ENCODE assay signal across 8 cellular contexts in genomic region chr1:177948336-177948972, GRCh38. TPM values are rescaled to one million over a fixed set of nuclear protein-coding genes. Genes with fewer than 3 reads are reported as not detected.
DNase-seq lines count a peak whose midpoint lies in the region; ATAC-seq, FAIRE-seq and TF ChIP-seq lines count a peak whose summit lies in the region.

No MANE protein-coding gene starts in this region.

- no peaks in the 10 kb centered on the region for H3K27me3 ChIP-seq in bronchial epithelial cell (ENCODE audit: control insufficient read depth, insufficient read depth, low read length)

- H3K4me3 ChIP-seq in bronchial epithelial cell (ENCODE audit: low read depth, low read length): no peak overlapping the region

- FAIRE-seq in bronchial epithelial cell (lab: Jason Lieb, UNC): no peak

- no peaks in the 10 kb centered on the region for H3K36me3 ChIP-seq in bronchial epithelial cell (ENCODE audit: control insufficient read depth, insufficient read depth, low read length)

- peak; percentile 73 for ATAC-seq in GM21526 (IDR thresholded peaks at IDR 0.05; ENCODE audit: low FRiP score, unreplicated experiment)

- peak; percentile 36 for DNase-seq in activated CD4-positive, alpha-beta T cell treated with anti-CD3 and anti-CD28 coated beads for 48 hours
- DNase-seq in activated CD4-positive, alpha-beta T cell treated with anti-CD3 and anti-CD28 coated beads for 1 hour: no peak
- DNase-seq in HuH-7.5 (ENCODE audit: low spot score): peak; percentile 47
- DNase-seq in NOMO-1 treated with DMSO at 0.1 percent for 48 hours (lab: John Stamatoyannopoulos, UW; ENCODE audit: unreplicated experiment): peak; percentile 64
- peak; percentile 58 for DNase-seq in bronchial epithelial cell (ENCODE audit: low read depth)
- DNase-seq in kidney tubule cell (ENCODE audit: low spot score): peak; percentile 69
- peak; percentile 48 for DNase-seq in stromal cell of bone marrow (ENCODE audit: low read depth)

- TF ChIP-seq CTCF in bronchial epithelial cell (IDR thresholded peaks at IDR 0.05; ENCODE audit: insufficient read depth, low read length, severe bottlenecking): peak; percentile 88

RNA-seq across cellular contexts. Expression of gene SEC16B, which starts 21.4 kb away (rescaled TPM):
- total RNA-seq in bronchial epithelial cell: 0.26 TPM in 2 replicates
